10 cellular contexts compared by ENCODE assay signal in the genomic region with DNA sequence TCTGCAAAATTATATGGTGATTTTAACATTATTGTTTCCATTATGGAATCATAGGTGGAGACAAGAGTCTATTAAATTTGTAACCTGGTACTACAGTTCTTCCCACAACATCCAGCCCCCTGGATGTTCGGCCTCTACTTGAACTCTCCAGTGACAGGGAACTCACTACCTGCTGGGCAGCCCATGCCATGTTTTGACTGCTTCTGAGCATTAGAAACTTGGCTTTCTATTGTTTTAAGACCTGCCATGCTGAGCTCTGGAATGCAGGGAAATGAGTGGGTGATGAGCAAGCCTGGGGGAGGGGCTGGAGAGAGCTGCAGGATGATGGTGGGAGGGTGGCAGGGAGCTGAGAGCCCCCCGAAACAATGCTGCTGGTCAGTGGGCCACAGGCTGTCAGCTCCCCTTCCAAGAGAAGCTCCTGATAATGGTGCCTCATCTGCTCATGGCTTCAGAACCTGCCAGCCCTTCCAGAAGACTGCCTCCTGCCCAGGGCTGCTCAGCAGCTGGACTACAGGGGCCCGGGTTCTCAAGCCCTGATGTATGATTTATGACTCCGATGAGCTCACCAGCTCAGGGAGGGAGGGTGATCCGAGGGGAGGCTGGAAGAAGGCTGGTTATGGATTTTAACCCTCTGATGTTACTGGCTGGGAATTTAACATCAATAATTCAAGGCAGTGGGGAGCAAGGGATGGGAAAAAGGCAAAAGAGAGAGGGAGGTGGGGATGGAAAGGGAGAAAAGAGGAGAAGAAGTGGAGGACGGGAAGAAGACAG.
DNase-seq lines count a peak whose midpoint lies in the region; ATAC-seq, FAIRE-seq and TF ChIP-seq lines count a peak whose summit lies in the region.
"Had no signal": no experiment of that assay in that cellular context is flagged by ENCODE, and none has a peak within 500 bp of the region (broad histone marks: within the 10 kb centered on the region; RNA-seq: fewer than 3 reads in every experiment).

No MANE protein-coding gene starts in this region.

- ATAC-seq in A549 (peak; percentile 59 to 76; a peak in 4 of 6 replicates), GM19023 (IDR thresholded peaks at IDR 0.05; ENCODE audit: unreplicated experiment) (no peak)
- ATAC-seq in activated T-helper 17 cell treated with anti-CD3 and anti-CD28 coated beads, Interleukin-2, amount 50 U/mL, for 72 hours (replicated peaks) = no peak

- TF ChIP-seq CTCF in A549 (IDR thresholded peaks at IDR 0.05) = no peak

- H3K27me3 Mint-ChIP-seq in activated T-helper 17 cell treated with anti-CD3 and anti-CD28 coated beads, Interleukin-2, amount 50 U/mL, for 72 hours = no peaks in the 10 kb centered on the region

- 30% methylated on average over 4 of the region's 6 CpGs for WGBS in A549 (ENCODE audit: missing lambda C conversion rate)

- peak overlapping the region in 1 of 2 experiments; percentile 66; a peak in 2 of 6 replicates for H3K27ac ChIP-seq in A549
- H3K27ac ChIP-seq: thyroid gland had no signal

- H3K4me2 ChIP-seq in A549 = peak overlapping the region; percentile 43

- DNase-seq in A549 (ENCODE audit: low read depth in 1 of 2, low spot score in 1 of 2) (peak; percentile 7 to 17), HPDE6-E6E7 (ENCODE audit: extremely low spot score) (peak; percentile 20), islet precursor cell (peak; percentile 73), HAP-1 (ENCODE audit: low spot score in 2 of 2) (no peak), cerebellum (ENCODE audit: low spot score) (no peak), NCI-H1436 treated with DMSO at 0.1 percent for 48 hours (lab: John Stamatoyannopoulos, UW) (no peak)
- DNase-seq: Calu3, thyroid gland had no signal

- H3K4me3 Mint-ChIP-seq in activated T-helper 17 cell treated with anti-CD3 and anti-CD28 coated beads, Interleukin-2, amount 50 U/mL, for 72 hours = no peak overlapping the region

- TF ChIP-seq EP300 in A549 (IDR thresholded peaks at IDR 0.05) = no peak

- no peak for FAIRE-seq in A549 (lab: Jason Lieb, UNC)

- H3K36me3 Mint-ChIP-seq in activated T-helper 17 cell treated with anti-CD3 and anti-CD28 coated beads, Interleukin-2, amount 50 U/mL, for 72 hours (ENCODE audit: low read depth) = no peaks in the 10 kb centered on the region

- no peak overlapping the region for H3K4me3 ChIP-seq in A549
- no peak overlapping the region for H3K4me3 ChIP-seq in HAP-1
- H3K4me3 ChIP-seq: thyroid gland had no signal

- H3K9me3 Mint-ChIP-seq in activated T-helper 17 cell treated with anti-CD3 and anti-CD28 coated beads, Interleukin-2, amount 50 U/mL, for 72 hours = no peaks in the 10 kb centered on the region

- peaks cover 6% of the 10 kb centered on the region for H3K4me1 Mint-ChIP-seq in activated T-helper 17 cell treated with anti-CD3 and anti-CD28 coated beads, Interleukin-2, amount 50 U/mL, for 72 hours

- CTCF ChIA-PET in A549 (lab: Yijun Ruan, JAX) = no interaction called here

- in situ Hi-C loops in HAP-1 (cut with MboI; ENCODE audit: low sequenced_read_pairs) = no loop called here

- no peak for TF ChIP-seq POLR2A in A549 (IDR thresholded peaks at IDR 0.05; ENCODE audit: low read length)

- H3K36me3 ChIP-seq in HAP-1 (replicated peaks) = no peaks in the 10 kb centered on the region
- H3K36me3 ChIP-seq: thyroid gland had no signal

- H3K27ac Mint-ChIP-seq in activated T-helper 17 cell treated with anti-CD3 and anti-CD28 coated beads, Interleukin-2, amount 50 U/mL, for 72 hours = peak overlapping the region; percentile 68

- no peaks in the 10 kb centered on the region for H3K9me3 ChIP-seq in A549
- no peaks in the 10 kb centered on the region for H3K9me3 ChIP-seq in HAP-1
- H3K9me3 ChIP-seq: thyroid gland had no signal

- POLR2A ChIA-PET in A549 (lab: Yijun Ruan, JAX) = no interaction called here

- H3K4me1 ChIP-seq in A549 = peaks cover 17% of the 10 kb centered on the region; the same call in 1 of the 3 replicates
- H3K4me1 ChIP-seq in HAP-1 = no peaks in the 10 kb centered on the region

- no peaks in the 10 kb centered on the region for H3K27me3 ChIP-seq in HAP-1 (ENCODE audit: low read depth)
- H3K27me3 ChIP-seq: thyroid gland had no signal

- TF ChIP-seq RAD21 in A549 (conservative IDR thresholded peaks at IDR 0.05 in 1 of 2, IDR thresholded peaks at IDR 0.05 in 1 of 2) = no peak

TF ChIP-seq in A549, 52 proteins besides CTCF, POLR2A, EP300 and RAD21:
- TF ChIP-seq KDM5A (IDR thresholded peaks at IDR 0.05) = no peak
- 0 out of 2 replicates have a peak, but pooled peaks have one; percentile 14 for TF ChIP-seq JUNB (IDR thresholded peaks at IDR 0.05)
- TF ChIP-seq, protein P1, sequence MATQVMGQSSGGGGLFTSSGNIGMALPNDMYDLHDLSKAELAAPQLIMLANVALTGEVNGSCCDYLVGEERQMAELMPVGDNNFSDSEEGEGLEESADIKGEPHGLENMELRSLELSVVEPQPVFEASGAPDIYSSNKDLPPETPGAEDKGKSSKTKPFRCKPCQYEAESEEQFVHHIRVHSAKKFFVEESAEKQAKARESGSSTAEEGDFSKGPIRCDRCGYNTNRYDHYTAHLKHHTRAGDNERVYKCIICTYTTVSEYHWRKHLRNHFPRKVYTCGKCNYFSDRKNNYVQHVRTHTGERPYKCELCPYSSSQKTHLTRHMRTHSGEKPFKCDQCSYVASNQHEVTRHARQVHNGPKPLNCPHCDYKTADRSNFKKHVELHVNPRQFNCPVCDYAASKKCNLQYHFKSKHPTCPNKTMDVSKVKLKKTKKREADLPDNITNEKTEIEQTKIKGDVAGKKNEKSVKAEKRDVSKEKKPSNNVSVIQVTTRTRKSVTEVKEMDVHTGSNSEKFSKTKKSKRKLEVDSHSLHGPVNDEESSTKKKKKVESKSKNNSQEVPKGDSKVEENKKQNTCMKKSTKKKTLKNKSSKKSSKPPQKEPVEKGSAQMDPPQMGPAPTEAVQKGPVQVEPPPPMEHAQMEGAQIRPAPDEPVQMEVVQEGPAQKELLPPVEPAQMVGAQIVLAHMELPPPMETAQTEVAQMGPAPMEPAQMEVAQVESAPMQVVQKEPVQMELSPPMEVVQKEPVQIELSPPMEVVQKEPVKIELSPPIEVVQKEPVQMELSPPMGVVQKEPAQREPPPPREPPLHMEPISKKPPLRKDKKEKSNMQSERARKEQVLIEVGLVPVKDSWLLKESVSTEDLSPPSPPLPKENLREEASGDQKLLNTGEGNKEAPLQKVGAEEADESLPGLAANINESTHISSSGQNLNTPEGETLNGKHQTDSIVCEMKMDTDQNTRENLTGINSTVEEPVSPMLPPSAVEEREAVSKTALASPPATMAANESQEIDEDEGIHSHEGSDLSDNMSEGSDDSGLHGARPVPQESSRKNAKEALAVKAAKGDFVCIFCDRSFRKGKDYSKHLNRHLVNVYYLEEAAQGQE (IDR thresholded peaks at IDR 0.05) = no peak
- no peak for TF ChIP-seq GATA3 (IDR thresholded peaks at IDR 0.05; ENCODE audit: borderline replicate concordance)
- TF ChIP-seq POLR2AphosphoS2 (conservative IDR thresholded peaks at IDR 0.05; ENCODE audit: low read length) = no peak
- TF ChIP-seq, protein P2, sequence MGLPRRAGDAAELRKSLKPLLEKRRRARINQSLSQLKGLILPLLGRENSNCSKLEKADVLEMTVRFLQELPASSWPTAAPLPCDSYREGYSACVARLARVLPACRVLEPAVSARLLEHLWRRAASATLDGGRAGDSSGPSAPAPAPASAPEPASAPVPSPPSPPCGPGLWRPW (IDR thresholded peaks at IDR 0.05) = no peak
- TF ChIP-seq TP53 (CRISPR knock-in tag; IDR thresholded peaks at IDR 0.05) = no peak
- no peak for TF ChIP-seq SREBF2 (IDR thresholded peaks at IDR 0.05)

Comparison
In these comparisons a context has a peak if more than half of its experiments do, and no peak if none do; other contexts are left out.
1. ATAC-seq: peak in A549 (2 of 2); none in activated T-helper 17 cell treated with anti-CD3 and anti-CD28 coated beads, Interleukin-2, amount 50 U/mL, for 72 hours (single experiment) and GM19023 (single experiment).
2. DNase-seq: peak in A549 (2 of 2), HPDE6-E6E7 (single experiment) and islet precursor cell (single experiment); none in HAP-1 (0 of 2), cerebellum (single experiment) and NCI-H1436 treated with DMSO at 0.1 percent for 48 hours (single experiment).